7 cellular contexts compared by ENCODE assay signal in genomic region chr9:138215588-138215987, GRCh38.
DNase-seq lines count a peak whose midpoint lies in the region; ATAC-seq and TF ChIP-seq lines count a peak whose summit lies in the region.
"Not testable (repeated sequence)": the region's sequence is repeated elsewhere in the genome, so short reads cannot be mapped to it uniquely, and the experiment has no call there.

No MANE protein-coding gene starts in this region.

- H3K9me3 ChIP-seq in heart left ventricle; right cardiac atrium (ENCODE audit: control insufficient read depth, low read length); right lobe of liver; psoas muscle; upper lobe of right lung: not testable (repeated sequence)

- not testable (repeated sequence) for TF ChIP-seq POLR2A in heart left ventricle (IDR thresholded peaks at IDR 0.05); right lobe of liver (IDR thresholded peaks at IDR 0.05)

- ATAC-seq in Right ventricle myocardium inferior (peak; percentile 67), heart left ventricle (peak; percentile 51 to 78 (median 74)), left cardiac atrium (peak; percentile 48 to 60), right cardiac atrium (peak; percentile 62 to 70), right lobe of liver (peak; percentile 33 to 52 (median 42)), psoas muscle (peak in 3 of 4 donors; percentile 48 to 72 (median 51)), upper lobe of right lung (peak; percentile 36)

- not testable (repeated sequence) for DNase-seq in Right ventricle myocardium inferior (ENCODE audit: missing footprints); heart left ventricle; left cardiac atrium; right cardiac atrium; right lobe of liver; psoas muscle; upper lobe of right lung

- WGBS in heart left ventricle, 4 donors: no CpG with 5 or more reads among the region's 2 CpGs
- no CpG with 5 or more reads among the region's 2 CpGs for WGBS in right cardiac atrium
- WGBS in right lobe of liver (ENCODE audit: insufficient coverage, low coverage, low lambda C conversion rate, missing lambda C conversion rate): no CpG with 5 or more reads among the region's 2 CpGs
- WGBS in psoas muscle, 3 donors: no CpG with 5 or more reads among the region's 2 CpGs

- intact Hi-C loops in Right ventricle myocardium inferior (cut with DNase I); heart left ventricle (cut with DNase I); left cardiac atrium (cut with DNase I); right cardiac atrium (cut with DNase I); right lobe of liver (cut with DNase I); psoas muscle (cut with DNase I); upper lobe of right lung (cut with DNase I): not testable (repeated sequence)

- not testable (repeated sequence) for H3K36me3 ChIP-seq in heart left ventricle; right lobe of liver; psoas muscle (ENCODE audit: insufficient read depth in 1 of 2, low read depth in 1 of 2); upper lobe of right lung

- H3K4me1 ChIP-seq in heart left ventricle; right cardiac atrium (ENCODE audit: control insufficient read depth, insufficient read depth, low read length); right lobe of liver; psoas muscle; upper lobe of right lung: not testable (repeated sequence)

- not testable (repeated sequence) for TF ChIP-seq CTCF in heart left ventricle (IDR thresholded peaks at IDR 0.05); right lobe of liver (IDR thresholded peaks at IDR 0.05); psoas muscle (IDR thresholded peaks at IDR 0.05); upper lobe of right lung (IDR thresholded peaks at IDR 0.05)

- H3K27me3 ChIP-seq in heart left ventricle; right cardiac atrium (ENCODE audit: control insufficient read depth, insufficient read depth); right lobe of liver; psoas muscle (ENCODE audit: insufficient read depth in 3 of 3, low read length in 2 of 3); upper lobe of right lung: not testable (repeated sequence)

- H3K4me3 ChIP-seq in heart left ventricle; right cardiac atrium (ENCODE audit: low read length); right lobe of liver; psoas muscle; upper lobe of right lung: not testable (repeated sequence)

- H3K27ac ChIP-seq in heart left ventricle; right cardiac atrium (ENCODE audit: low read length); right lobe of liver; psoas muscle; upper lobe of right lung: not testable (repeated sequence)
